1 cellular context compared by ENCODE assay signal in the genomic region with DNA sequence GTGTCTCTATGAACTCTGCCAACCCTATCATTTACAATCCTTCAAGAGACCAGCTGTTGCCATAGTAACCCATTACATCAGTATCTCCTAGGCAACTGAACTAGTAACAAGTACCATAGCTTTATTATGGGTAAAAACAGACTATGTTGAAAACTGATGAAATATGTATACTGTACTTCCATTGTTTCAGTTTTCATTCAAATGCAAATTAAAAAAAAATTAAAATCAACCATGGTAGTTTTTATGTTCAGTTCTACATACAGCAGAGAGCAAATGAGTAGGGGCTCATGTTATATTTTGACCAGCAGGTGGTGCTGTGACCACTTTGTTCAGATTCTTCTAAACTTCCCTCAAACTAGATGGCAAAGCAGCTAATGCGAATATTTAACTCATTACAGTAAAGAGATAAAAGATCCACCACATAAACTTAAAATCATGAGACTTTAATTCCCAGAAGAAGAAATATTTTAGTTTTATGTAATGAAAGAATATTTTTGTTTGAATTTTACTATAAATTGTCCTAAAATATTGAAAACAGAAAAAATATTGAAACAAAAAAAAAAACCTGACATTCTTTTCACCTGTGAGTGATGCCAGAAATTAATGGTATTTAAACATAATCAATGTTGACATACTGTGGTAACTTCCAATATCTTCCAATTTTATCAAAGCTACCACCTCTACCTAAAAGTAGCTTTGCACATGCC.
TF ChIP-seq lines count a peak whose summit lies in the region.

No MANE protein-coding gene starts in this region.

TF ChIP-seq in HepG2, 621 proteins besides CTCF, POLR2A, EP300 and RAD21 (continued from another document and continues in another):
- TF ChIP-seq, protein P1, sequence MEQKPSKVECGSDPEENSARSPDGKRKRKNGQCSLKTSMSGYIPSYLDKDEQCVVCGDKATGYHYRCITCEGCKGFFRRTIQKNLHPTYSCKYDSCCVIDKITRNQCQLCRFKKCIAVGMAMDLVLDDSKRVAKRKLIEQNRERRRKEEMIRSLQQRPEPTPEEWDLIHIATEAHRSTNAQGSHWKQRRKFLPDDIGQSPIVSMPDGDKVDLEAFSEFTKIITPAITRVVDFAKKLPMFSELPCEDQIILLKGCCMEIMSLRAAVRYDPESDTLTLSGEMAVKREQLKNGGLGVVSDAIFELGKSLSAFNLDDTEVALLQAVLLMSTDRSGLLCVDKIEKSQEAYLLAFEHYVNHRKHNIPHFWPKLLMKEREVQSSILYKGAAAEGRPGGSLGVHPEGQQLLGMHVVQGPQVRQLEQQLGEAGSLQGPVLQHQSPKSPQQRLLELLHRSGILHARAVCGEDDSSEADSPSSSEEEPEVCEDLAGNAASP (CRISPR knock-in tag; IDR thresholded peaks at IDR 0.05; ENCODE audit: borderline replicate concordance), result no peak
- TF ChIP-seq, protein P2, sequence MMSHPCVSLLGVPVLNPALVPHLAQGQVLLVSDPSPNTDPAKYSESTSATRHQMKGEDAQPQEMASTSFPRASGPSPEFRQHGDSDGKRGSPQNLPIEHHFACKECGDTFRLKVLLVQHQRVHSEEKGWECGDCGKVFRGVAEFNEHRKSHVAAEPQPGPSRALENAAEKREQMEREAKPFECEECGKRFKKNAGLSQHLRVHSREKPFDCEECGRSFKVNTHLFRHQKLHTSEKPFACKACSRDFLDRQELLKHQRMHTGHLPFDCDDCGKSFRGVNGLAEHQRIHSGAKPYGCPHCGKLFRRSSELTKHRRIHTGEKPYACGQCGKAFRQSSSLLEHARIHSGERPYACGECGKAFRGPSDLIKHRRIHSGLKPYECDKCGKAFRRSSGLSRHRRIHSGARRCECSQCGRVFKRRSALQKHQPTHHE (CRISPR knock-in tag; IDR thresholded peaks at IDR 0.05; ENCODE audit: borderline replicate concordance), result no peak
- TF ChIP-seq, protein P3, sequence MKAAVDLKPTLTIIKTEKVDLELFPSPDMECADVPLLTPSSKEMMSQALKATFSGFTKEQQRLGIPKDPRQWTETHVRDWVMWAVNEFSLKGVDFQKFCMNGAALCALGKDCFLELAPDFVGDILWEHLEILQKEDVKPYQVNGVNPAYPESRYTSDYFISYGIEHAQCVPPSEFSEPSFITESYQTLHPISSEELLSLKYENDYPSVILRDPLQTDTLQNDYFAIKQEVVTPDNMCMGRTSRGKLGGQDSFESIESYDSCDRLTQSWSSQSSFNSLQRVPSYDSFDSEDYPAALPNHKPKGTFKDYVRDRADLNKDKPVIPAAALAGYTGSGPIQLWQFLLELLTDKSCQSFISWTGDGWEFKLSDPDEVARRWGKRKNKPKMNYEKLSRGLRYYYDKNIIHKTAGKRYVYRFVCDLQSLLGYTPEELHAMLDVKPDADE (CRISPR knock-in tag; IDR thresholded peaks at IDR 0.05), result no peak
- TF ChIP-seq PTBP1 (IDR thresholded peaks at IDR 0.05; ENCODE audit: low read depth, low read length, poor library complexity, severe bottlenecking) (no peak), MED13 (CRISPR knock-in tag; IDR thresholded peaks at IDR 0.05) (no peak), SMYD3 (CRISPR knock-in tag; IDR thresholded peaks at IDR 0.05) (no peak), STAG1 (CRISPR knock-in tag; IDR thresholded peaks at IDR 0.05) (peak; percentile 76), CHD4 (IDR thresholded peaks at IDR 0.05; ENCODE audit: borderline replicate concordance, low read length) (no peak), AKAP8 (CRISPR knock-in tag; IDR thresholded peaks at IDR 0.05) (no peak), SMC3 (IDR thresholded peaks at IDR 0.05; ENCODE audit: low read length) (peak; percentile 67), ZNF121 (CRISPR knock-in tag; IDR thresholded peaks at IDR 0.05) (no peak), DMAP1 (CRISPR knock-in tag; IDR thresholded peaks at IDR 0.05) (no peak), ZNF34 (CRISPR knock-in tag; IDR thresholded peaks at IDR 0.05; ENCODE audit: borderline replicate concordance) (no peak), ZBTB21 (CRISPR knock-in tag; IDR thresholded peaks at IDR 0.05) (no peak), BHLHE40 (IDR thresholded peaks at IDR 0.05; ENCODE audit: low read length) (no peak), ZFP41 (CRISPR knock-in tag; IDR thresholded peaks at IDR 0.05; ENCODE audit: borderline replicate concordance) (no peak), ZNF333 (CRISPR knock-in tag; IDR thresholded peaks at IDR 0.05; ENCODE audit: borderline replicate concordance) (no peak), RFX3 (CRISPR knock-in tag; IDR thresholded peaks at IDR 0.05) (peak; percentile 68), RFX1 (IDR thresholded peaks at IDR 0.05) (peak; percentile 65), RFX5 (IDR thresholded peaks at IDR 0.05; ENCODE audit: low read depth, low read length) (peak; percentile 90), ZNF550 (CRISPR knock-in tag; IDR thresholded peaks at IDR 0.05; ENCODE audit: borderline replicate concordance) (no peak), HOXA3 (CRISPR knock-in tag; IDR thresholded peaks at IDR 0.05) (no peak)
- TF ChIP-seq, protein P4, sequence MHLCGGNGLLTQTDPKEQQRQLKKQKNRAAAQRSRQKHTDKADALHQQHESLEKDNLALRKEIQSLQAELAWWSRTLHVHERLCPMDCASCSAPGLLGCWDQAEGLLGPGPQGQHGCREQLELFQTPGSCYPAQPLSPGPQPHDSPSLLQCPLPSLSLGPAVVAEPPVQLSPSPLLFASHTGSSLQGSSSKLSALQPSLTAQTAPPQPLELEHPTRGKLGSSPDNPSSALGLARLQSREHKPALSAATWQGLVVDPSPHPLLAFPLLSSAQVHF (CRISPR knock-in tag; IDR thresholded peaks at IDR 0.05), result no peak
- TF ChIP-seq, protein P5, sequence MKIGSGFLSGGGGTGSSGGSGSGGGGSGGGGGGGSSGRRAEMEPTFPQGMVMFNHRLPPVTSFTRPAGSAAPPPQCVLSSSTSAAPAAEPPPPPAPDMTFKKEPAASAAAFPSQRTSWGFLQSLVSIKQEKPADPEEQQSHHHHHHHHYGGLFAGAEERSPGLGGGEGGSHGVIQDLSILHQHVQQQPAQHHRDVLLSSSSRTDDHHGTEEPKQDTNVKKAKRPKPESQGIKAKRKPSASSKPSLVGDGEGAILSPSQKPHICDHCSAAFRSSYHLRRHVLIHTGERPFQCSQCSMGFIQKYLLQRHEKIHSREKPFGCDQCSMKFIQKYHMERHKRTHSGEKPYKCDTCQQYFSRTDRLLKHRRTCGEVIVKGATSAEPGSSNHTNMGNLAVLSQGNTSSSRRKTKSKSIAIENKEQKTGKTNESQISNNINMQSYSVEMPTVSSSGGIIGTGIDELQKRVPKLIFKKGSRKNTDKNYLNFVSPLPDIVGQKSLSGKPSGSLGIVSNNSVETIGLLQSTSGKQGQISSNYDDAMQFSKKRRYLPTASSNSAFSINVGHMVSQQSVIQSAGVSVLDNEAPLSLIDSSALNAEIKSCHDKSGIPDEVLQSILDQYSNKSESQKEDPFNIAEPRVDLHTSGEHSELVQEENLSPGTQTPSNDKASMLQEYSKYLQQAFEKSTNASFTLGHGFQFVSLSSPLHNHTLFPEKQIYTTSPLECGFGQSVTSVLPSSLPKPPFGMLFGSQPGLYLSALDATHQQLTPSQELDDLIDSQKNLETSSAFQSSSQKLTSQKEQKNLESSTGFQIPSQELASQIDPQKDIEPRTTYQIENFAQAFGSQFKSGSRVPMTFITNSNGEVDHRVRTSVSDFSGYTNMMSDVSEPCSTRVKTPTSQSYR (CRISPR knock-in tag; IDR thresholded peaks at IDR 0.05; ENCODE audit: borderline replicate concordance), result no peak
- TF ChIP-seq, protein P6, sequence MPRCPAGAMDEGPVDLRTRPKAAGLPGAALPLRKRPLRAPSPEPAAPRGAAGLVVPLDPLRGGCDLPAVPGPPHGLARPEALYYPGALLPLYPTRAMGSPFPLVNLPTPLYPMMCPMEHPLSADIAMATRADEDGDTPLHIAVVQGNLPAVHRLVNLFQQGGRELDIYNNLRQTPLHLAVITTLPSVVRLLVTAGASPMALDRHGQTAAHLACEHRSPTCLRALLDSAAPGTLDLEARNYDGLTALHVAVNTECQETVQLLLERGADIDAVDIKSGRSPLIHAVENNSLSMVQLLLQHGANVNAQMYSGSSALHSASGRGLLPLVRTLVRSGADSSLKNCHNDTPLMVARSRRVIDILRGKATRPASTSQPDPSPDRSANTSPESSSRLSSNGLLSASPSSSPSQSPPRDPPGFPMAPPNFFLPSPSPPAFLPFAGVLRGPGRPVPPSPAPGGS (CRISPR knock-in tag; IDR thresholded peaks at IDR 0.05), result no peak
- TF ChIP-seq, protein P7, sequence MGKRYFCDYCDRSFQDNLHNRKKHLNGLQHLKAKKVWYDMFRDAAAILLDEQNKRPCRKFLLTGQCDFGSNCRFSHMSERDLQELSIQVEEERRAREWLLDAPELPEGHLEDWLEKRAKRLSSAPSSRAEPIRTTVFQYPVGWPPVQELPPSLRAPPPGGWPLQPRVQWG (CRISPR knock-in tag; IDR thresholded peaks at IDR 0.05; ENCODE audit: borderline replicate concordance, low read depth), result no peak
- TF ChIP-seq, protein P8, sequence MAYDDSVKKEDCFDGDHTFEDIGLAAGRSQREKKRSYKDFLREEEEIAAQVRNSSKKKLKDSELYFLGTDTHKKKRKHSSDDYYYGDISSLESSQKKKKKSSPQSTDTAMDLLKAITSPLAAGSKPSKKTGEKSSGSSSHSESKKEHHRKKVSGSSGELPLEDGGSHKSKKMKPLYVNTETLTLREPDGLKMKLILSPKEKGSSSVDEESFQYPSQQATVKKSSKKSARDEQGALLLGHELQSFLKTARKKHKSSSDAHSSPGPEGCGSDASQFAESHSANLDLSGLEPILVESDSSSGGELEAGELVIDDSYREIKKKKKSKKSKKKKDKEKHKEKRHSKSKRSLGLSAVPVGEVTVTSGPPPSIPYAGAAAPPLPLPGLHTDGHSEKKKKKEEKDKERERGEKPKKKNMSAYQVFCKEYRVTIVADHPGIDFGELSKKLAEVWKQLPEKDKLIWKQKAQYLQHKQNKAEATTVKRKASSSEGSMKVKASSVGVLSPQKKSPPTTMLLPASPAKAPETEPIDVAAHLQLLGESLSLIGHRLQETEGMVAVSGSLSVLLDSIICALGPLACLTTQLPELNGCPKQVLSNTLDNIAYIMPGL (CRISPR knock-in tag; IDR thresholded peaks at IDR 0.05; ENCODE audit: borderline replicate concordance in 1 of 2, low read depth in 1 of 2), result no peak
- TF ChIP-seq, protein P9, sequence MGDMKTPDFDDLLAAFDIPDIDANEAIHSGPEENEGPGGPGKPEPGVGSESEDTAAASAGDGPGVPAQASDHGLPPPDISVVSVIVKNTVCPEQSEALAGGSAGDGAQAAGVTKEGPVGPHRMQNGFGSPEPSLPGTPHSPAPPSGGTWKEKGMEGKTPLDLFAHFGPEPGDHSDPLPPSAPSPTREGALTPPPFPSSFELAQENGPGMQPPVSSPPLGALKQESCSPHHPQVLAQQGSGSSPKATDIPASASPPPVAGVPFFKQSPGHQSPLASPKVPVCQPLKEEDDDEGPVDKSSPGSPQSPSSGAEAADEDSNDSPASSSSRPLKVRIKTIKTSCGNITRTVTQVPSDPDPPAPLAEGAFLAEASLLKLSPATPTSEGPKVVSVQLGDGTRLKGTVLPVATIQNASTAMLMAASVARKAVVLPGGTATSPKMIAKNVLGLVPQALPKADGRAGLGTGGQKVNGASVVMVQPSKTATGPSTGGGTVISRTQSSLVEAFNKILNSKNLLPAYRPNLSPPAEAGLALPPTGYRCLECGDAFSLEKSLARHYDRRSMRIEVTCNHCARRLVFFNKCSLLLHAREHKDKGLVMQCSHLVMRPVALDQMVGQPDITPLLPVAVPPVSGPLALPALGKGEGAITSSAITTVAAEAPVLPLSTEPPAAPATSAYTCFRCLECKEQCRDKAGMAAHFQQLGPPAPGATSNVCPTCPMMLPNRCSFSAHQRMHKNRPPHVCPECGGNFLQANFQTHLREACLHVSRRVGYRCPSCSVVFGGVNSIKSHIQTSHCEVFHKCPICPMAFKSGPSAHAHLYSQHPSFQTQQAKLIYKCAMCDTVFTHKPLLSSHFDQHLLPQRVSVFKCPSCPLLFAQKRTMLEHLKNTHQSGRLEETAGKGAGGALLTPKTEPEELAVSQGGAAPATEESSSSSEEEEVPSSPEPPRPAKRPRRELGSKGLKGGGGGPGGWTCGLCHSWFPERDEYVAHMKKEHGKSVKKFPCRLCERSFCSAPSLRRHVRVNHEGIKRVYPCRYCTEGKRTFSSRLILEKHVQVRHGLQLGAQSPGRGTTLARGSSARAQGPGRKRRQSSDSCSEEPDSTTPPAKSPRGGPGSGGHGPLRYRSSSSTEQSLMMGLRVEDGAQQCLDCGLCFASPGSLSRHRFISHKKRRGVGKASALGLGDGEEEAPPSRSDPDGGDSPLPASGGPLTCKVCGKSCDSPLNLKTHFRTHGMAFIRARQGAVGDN (CRISPR knock-in tag; IDR thresholded peaks at IDR 0.05), result no peak
